Comparison of ENCODE assay signal across 15 cellular contexts in the genomic region with DNA sequence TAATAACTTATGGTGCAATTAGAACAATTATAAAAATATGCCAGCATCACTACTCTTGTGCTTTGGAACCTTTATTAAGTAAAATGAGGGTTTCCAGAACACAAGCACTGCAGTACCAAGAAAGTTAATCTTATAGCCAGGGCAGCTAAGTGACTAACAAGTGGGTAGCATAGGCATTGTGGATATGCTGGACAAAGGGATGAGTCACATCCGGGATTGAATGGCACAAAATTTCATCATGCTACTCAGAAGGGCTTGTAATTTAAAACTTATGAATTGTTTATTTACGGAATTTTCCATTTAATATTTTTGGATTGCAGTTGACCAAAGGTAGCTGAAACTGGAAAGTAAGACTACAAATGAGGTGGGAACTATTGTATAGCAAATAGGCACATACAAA.
A peak's percentile ranks its signal among the peaks of the same experiment; 100 is the strongest.
DNase-seq lines count a peak whose midpoint lies in the region; ATAC-seq, FAIRE-seq and TF ChIP-seq lines count a peak whose summit lies in the region.
"Had no signal": no experiment of that assay in that cellular context is flagged by ENCODE, and none has a peak within 500 bp of the region (broad histone marks: within the 10 kb centered on the region; RNA-seq: fewer than 3 reads in every experiment).

No MANE protein-coding gene starts in this region.

- H3K9me3 ChIP-seq in HepG2 (ENCODE audit: low read length) (peaks cover 27% of the 10 kb centered on the region), right lobe of liver (no peaks in the 10 kb centered on the region)
- H3K9me3 ChIP-seq: tibial artery had no signal

- no peak overlapping the region for H3K4me2 ChIP-seq in HepG2 (ENCODE audit: low read depth, low read length)

- no peak for FAIRE-seq in HepG2 (lab: Jason Lieb, UNC)
- FAIRE-seq: GM12892, H1 had no signal

- no peak overlapping the region for H2AFZ ChIP-seq in HepG2 (ENCODE audit: low read length)

- DNase-seq in HepG2 (ENCODE audit: low spot score) (no peak), right lobe of liver (no peak), SW480 (ENCODE audit: low spot score) (peak; percentile 81), fibroblast of mammary gland (ENCODE audit: low read depth) (peak; percentile 72), GM19240 (ENCODE audit: insufficient read length, low spot score) (no peak), dorsolateral prefrontal cortex (no peak)
- no peak for DNase-seq in activated CD4-positive, alpha-beta T cell treated with anti-CD3 and anti-CD28 coated beads, Interleukin-2, amount 50 U/mL, for 48 hours
- DNase-seq: 8988T, left cardiac atrium, NCI-H2081 treated with DMSO at 0.1 percent for 48 hours, T-helper 2 cell, tibial artery had no signal

- no TSS peak for BruUV-seq in HepG2 (replicated peaks; lab: Mats Ljungman, UMichigan)

- H3K27me3 ChIP-seq in HepG2 (ENCODE audit: control insufficient read depth in 1 of 2, insufficient read depth in 2 of 2, low read length in 2 of 2): no peaks in the 10 kb centered on the region; a peak in 1 of 5 replicates
- no peaks in the 10 kb centered on the region for H3K27me3 ChIP-seq in right lobe of liver
- peaks cover 0 to 2% (median 0%) of the 10 kb centered on the region in 45 donors for H3K27me3 ChIP-seq in dorsolateral prefrontal cortex
- H3K27me3 ChIP-seq: tibial artery had no signal

- H3K27ac ChIP-seq in HepG2 (ENCODE audit: extremely low read length, insufficient read depth, low read length): no peak overlapping the region
- no peak overlapping the region for H3K27ac ChIP-seq in right lobe of liver
- no peak overlapping the region for H3K27ac ChIP-seq in dorsolateral prefrontal cortex
- H3K27ac ChIP-seq: tibial artery had no signal

- TF ChIP-seq RAD21 in HepG2 (CRISPR knock-in tag; IDR thresholded peaks at IDR 0.05): no peak

- no peak overlapping the region for H3K9ac ChIP-seq in HepG2 (ENCODE audit: insufficient read depth, low read depth, low read length)

- no peak for TF ChIP-seq POLR2A in HepG2 (IDR thresholded peaks at IDR 0.05; ENCODE audit: insufficient read depth in 1 of 2, low read depth in 2 of 2, low read length in 2 of 2)
- TF ChIP-seq POLR2A in right lobe of liver (IDR thresholded peaks at IDR 0.05): no peak

- POLR2A ChIA-PET in HepG2 (lab: Yijun Ruan, JAX): no interaction called here

- WGBS in HepG2 (ENCODE audit: low lambda C conversion rate): 0% methylated on average over 2 of the region's 2 CpGs
- WGBS in right lobe of liver (ENCODE audit: insufficient coverage, low coverage, low lambda C conversion rate, missing lambda C conversion rate): 59% methylated on average over 2 of the region's 2 CpGs

- CTCF ChIA-PET in HepG2 (lab: Yijun Ruan, JAX; ENCODE audit: low intra/inter-chr PET ratio, low total read pairs): no interaction called here

- no peaks in the 10 kb centered on the region for H3K79me2 ChIP-seq in HepG2 (ENCODE audit: insufficient read depth, low read length)

- H3K4me1 ChIP-seq in HepG2 (ENCODE audit: insufficient read depth, low read length) (no peaks in the 10 kb centered on the region), right lobe of liver (no peaks in the 10 kb centered on the region)
- H3K4me1 ChIP-seq: tibial artery had no signal

- H3K36me3 ChIP-seq in HepG2 (replicated peaks in 1 of 2; ENCODE audit: control insufficient read depth in 1 of 2, insufficient read depth in 2 of 2, low read length in 2 of 2) (no peaks in the 10 kb centered on the region), right lobe of liver (no peaks in the 10 kb centered on the region)
- H3K36me3 ChIP-seq: tibial artery had no signal

- intact Hi-C loops in HepG2 (cut with micrococcal nuclease; ENCODE audit: unreplicated experiment) (no loop called here), right lobe of liver (cut with DNase I) (no loop called here), dorsolateral prefrontal cortex (cut with DNase I) (no loop called here)

- H3K4me3 ChIP-seq in HepG2 (replicated peaks in 1 of 3; ENCODE audit: insufficient read depth in 1 of 3, low read depth in 2 of 3, low read length in 3 of 3) (no peak overlapping the region), right lobe of liver (no peak overlapping the region), fibroblast of mammary gland (ENCODE audit: control insufficient read depth, low read depth, low read length) (no peak overlapping the region), dorsolateral prefrontal cortex (no peak overlapping the region)
- H3K4me3 ChIP-seq: tibial artery had no signal

- no peaks in the 10 kb centered on the region for H4K20me1 ChIP-seq in HepG2 (ENCODE audit: insufficient read depth, low read length)

- TF ChIP-seq CTCF in HepG2 (CRISPR knock-in tag; IDR thresholded peaks at IDR 0.05) (no peak), right lobe of liver (IDR thresholded peaks at IDR 0.05) (no peak), fibroblast of mammary gland (conservative IDR thresholded peaks at IDR 0.05; ENCODE audit: control insufficient read depth, insufficient read depth, low read depth, low read length) (no peak), dorsolateral prefrontal cortex (IDR thresholded peaks at IDR 0.05 in 54 of 56, conservative IDR thresholded peaks at IDR 0.05 in 2 of 56; ENCODE audit: low read depth in 1 of 56, partially characterized antibody in 56 of 56) (no peak)

- TF ChIP-seq EP300 in HepG2 (IDR thresholded peaks at IDR 0.05; ENCODE audit: low read depth in 2 of 2, low read length in 2 of 2) (no peak), HepG2 (CRISPR knock-in tag; IDR thresholded peaks at IDR 0.05; ENCODE audit: borderline replicate concordance) (no peak)

- ATAC-seq in HepG2: no peak
- no peak for ATAC-seq in right lobe of liver
- ATAC-seq in HG02642 (IDR thresholded peaks at IDR 0.05; ENCODE audit: poor library complexity, unreplicated experiment): no peak
- ATAC-seq: left cardiac atrium had no signal

- in situ Hi-C loops in HepG2 (cut with HindIII; ENCODE audit: extremely low pct_ligation_motif_present, low pct_unique_long_range_greater_than_20kb): no loop called here

TF ChIP-seq in HepG2, 621 proteins besides CTCF, POLR2A, EP300 and RAD21:
- TF ChIP-seq, protein P1, sequence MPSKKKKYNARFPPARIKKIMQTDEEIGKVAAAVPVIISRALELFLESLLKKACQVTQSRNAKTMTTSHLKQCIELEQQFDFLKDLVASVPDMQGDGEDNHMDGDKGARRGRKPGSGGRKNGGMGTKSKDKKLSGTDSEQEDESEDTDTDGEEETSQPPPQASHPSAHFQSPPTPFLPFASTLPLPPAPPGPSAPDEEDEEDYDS (CRISPR knock-in tag; IDR thresholded peaks at IDR 0.05): no peak
- TF ChIP-seq FOSL2 (CRISPR knock-in tag; IDR thresholded peaks at IDR 0.05): peak; percentile 34; the same call in 1 of the 2 replicates
- TF ChIP-seq, protein P2, sequence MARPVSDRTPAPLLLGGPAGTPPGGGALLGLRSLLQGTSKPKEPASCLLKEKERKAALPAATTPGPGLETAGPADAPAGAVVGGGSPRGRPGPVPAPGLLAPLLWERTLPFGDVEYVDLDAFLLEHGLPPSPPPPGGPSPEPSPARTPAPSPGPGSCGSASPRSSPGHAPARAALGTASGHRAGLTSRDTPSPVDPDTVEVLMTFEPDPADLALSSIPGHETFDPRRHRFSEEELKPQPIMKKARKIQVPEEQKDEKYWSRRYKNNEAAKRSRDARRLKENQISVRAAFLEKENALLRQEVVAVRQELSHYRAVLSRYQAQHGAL (CRISPR knock-in tag; IDR thresholded peaks at IDR 0.05; ENCODE audit: not compliant biosample characterization): no peak
- TF ChIP-seq, protein P3, sequence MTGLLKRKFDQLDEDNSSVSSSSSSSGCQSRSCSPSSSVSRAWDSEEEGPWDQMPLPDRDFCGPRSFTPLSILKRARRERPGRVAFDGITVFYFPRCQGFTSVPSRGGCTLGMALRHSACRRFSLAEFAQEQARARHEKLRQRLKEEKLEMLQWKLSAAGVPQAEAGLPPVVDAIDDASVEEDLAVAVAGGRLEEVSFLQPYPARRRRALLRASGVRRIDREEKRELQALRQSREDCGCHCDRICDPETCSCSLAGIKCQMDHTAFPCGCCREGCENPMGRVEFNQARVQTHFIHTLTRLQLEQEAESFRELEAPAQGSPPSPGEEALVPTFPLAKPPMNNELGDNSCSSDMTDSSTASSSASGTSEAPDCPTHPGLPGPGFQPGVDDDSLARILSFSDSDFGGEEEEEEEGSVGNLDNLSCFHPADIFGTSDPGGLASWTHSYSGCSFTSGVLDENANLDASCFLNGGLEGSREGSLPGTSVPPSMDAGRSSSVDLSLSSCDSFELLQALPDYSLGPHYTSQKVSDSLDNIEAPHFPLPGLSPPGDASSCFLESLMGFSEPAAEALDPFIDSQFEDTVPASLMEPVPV (CRISPR knock-in tag; IDR thresholded peaks at IDR 0.05): no peak

Comparison
In these comparisons a context has a peak if more than half of its experiments do, and no peak if none do; other contexts are left out.
1. DNase-seq: peak in SW480 (single experiment) and fibroblast of mammary gland (single experiment); none in HepG2 (single experiment), right lobe of liver (0 of 3), GM19240 (single experiment), activated CD4-positive, alpha-beta T cell treated with anti-CD3 and anti-CD28 coated beads, Interleukin-2, amount 50 U/mL, for 48 hours (0 of 2) and dorsolateral prefrontal cortex (0 of 10).